1 cellular context compared by ENCODE assay signal in the genomic region with DNA sequence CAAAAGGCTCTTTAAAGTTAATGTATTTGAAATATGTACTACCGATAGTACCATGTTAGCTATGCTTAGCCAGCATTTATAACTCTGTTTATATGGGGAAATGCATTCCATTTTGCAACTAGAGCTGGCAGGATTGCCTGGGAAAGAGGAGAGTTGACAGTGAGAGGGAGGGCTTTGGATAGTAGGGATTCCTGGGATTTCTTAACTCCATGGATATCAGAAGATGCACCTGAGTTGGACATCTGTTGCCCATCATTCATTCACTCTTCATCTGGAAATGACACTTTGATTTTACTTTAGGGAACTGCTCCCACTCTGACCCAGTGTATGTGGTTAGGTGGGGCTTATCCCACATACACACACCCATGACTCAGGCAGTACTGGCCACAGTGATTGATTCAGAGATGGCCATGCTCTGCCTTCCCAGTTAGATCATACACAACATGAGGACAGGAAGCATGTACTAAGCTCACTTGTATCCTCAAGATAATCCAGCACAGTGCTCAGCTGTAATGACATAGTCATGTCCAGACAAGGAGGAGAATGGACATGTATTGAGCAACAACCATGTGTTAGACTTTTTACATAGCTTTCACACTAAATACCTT.
A peak's percentile ranks its signal among the peaks of the same experiment; 100 is the strongest.
TF ChIP-seq lines count a peak whose summit lies in the region.

No MANE protein-coding gene starts in this region.

TF ChIP-seq in K562, 482 proteins besides CTCF, POLR2A, EP300 and RAD21 (continued from another document and continues in another):
- TF ChIP-seq FOXJ2 (tag; IDR thresholded peaks at IDR 0.05) (no peak), RBFOX2 (IDR thresholded peaks at IDR 0.05; ENCODE audit: low read depth, low read length) (no peak), MED1 (CRISPR knock-in tag; IDR thresholded peaks at IDR 0.05; ENCODE audit: borderline replicate concordance) (no peak), ZNF318 (IDR thresholded peaks at IDR 0.05; ENCODE audit: borderline replicate concordance in 1 of 2, low read depth in 1 of 2) (no peak), HES1 (IDR thresholded peaks at IDR 0.05; ENCODE audit: low read depth) (no peak), ZKSCAN1 (IDR thresholded peaks at IDR 0.05; ENCODE audit: low read depth, low read length) (no peak), NCOA1 (IDR thresholded peaks at IDR 0.05; ENCODE audit: low read depth) (no peak), SAFB2 (IDR thresholded peaks at IDR 0.05; ENCODE audit: borderline replicate concordance, low read depth, low read length, severe bottlenecking) (no peak), SIRT6 (IDR thresholded peaks at IDR 0.05; ENCODE audit: low read depth, low read length) (no peak), MYNN (IDR thresholded peaks at IDR 0.05) (no peak), MYNN (CRISPR knock-in tag; IDR thresholded peaks at IDR 0.05) (no peak), TAF15 (IDR thresholded peaks at IDR 0.05; ENCODE audit: low read depth, low read length) (no peak), GATA2 (CRISPR knock-in tag; IDR thresholded peaks at IDR 0.05) (no peak), DACH1 (IDR thresholded peaks at IDR 0.05; ENCODE audit: partially characterized antibody) (no peak), MAFG (tag; conservative IDR thresholded peaks at IDR 0.05) (no peak), ZNF165 (CRISPR knock-in tag; IDR thresholded peaks at IDR 0.05; ENCODE audit: borderline replicate concordance) (no peak), JUND (IDR thresholded peaks at IDR 0.05; ENCODE audit: borderline replicate concordance, low read depth, low read length) (peak; percentile 63), JUND (tag; IDR thresholded peaks at IDR 0.05; ENCODE audit: borderline replicate concordance, low read depth, low read length) (peak; percentile 55; the same call in 1 of the 3 replicates), NR1H2 (CRISPR knock-in tag; IDR thresholded peaks at IDR 0.05) (no peak), SMARCA4 (IDR thresholded peaks at IDR 0.05) (peak; percentile 40; the same call in 1 of the 2 replicates), BDP1 (IDR thresholded peaks at IDR 0.05; ENCODE audit: insufficient read depth, insufficient read length) (no peak), EGR1 (conservative IDR thresholded peaks at IDR 0.05) (no peak), PPARD (CRISPR knock-in tag; IDR thresholded peaks at IDR 0.05) (no peak), ZNF644 (tag; IDR thresholded peaks at IDR 0.05; ENCODE audit: low read depth) (no peak), ELF4 (CRISPR knock-in tag; IDR thresholded peaks at IDR 0.05) (no peak), CREB3L1 (IDR thresholded peaks at IDR 0.05; ENCODE audit: borderline replicate concordance, low read depth) (no peak), NFIC (IDR thresholded peaks at IDR 0.05) (peak; percentile 52; the same call in 1 of the 2 replicates)
- TF ChIP-seq, protein P1, sequence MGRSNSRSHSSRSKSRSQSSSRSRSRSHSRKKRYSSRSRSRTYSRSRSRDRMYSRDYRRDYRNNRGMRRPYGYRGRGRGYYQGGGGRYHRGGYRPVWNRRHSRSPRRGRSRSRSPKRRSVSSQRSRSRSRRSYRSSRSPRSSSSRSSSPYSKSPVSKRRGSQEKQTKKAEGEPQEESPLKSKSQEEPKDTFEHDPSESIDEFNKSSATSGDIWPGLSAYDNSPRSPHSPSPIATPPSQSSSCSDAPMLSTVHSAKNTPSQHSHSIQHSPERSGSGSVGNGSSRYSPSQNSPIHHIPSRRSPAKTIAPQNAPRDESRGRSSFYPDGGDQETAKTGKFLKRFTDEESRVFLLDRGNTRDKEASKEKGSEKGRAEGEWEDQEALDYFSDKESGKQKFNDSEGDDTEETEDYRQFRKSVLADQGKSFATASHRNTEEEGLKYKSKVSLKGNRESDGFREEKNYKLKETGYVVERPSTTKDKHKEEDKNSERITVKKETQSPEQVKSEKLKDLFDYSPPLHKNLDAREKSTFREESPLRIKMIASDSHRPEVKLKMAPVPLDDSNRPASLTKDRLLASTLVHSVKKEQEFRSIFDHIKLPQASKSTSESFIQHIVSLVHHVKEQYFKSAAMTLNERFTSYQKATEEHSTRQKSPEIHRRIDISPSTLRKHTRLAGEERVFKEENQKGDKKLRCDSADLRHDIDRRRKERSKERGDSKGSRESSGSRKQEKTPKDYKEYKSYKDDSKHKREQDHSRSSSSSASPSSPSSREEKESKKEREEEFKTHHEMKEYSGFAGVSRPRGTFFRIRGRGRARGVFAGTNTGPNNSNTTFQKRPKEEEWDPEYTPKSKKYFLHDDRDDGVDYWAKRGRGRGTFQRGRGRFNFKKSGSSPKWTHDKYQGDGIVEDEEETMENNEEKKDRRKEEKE (IDR thresholded peaks at IDR 0.05; ENCODE audit: borderline replicate concordance in 1 of 2, control insufficient read depth in 1 of 2, low read depth in 2 of 2, low read length in 1 of 2), result no peak
- TF ChIP-seq, protein P2, sequence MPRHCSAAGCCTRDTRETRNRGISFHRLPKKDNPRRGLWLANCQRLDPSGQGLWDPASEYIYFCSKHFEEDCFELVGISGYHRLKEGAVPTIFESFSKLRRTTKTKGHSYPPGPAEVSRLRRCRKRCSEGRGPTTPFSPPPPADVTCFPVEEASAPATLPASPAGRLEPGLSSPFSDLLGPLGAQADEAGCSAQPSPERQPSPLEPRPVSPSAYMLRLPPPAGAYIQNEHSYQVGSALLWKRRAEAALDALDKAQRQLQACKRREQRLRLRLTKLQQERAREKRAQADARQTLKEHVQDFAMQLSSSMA (CRISPR knock-in tag; IDR thresholded peaks at IDR 0.05), result no peak
- TF ChIP-seq, protein P3, sequence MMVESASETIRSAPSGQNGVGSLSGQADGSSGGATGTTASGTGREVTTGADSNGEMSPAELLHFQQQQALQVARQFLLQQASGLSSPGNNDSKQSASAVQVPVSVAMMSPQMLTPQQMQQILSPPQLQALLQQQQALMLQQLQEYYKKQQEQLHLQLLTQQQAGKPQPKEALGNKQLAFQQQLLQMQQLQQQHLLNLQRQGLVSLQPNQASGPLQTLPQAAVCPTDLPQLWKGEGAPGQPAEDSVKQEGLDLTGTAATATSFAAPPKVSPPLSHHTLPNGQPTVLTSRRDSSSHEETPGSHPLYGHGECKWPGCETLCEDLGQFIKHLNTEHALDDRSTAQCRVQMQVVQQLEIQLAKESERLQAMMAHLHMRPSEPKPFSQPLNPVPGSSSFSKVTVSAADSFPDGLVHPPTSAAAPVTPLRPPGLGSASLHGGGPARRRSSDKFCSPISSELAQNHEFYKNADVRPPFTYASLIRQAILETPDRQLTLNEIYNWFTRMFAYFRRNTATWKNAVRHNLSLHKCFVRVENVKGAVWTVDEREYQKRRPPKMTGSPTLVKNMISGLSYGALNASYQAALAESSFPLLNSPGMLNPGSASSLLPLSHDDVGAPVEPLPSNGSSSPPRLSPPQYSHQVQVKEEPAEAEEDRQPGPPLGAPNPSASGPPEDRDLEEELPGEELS (CRISPR knock-in tag; IDR thresholded peaks at IDR 0.05; ENCODE audit: borderline replicate concordance), result no peak
- TF ChIP-seq, protein P4, sequence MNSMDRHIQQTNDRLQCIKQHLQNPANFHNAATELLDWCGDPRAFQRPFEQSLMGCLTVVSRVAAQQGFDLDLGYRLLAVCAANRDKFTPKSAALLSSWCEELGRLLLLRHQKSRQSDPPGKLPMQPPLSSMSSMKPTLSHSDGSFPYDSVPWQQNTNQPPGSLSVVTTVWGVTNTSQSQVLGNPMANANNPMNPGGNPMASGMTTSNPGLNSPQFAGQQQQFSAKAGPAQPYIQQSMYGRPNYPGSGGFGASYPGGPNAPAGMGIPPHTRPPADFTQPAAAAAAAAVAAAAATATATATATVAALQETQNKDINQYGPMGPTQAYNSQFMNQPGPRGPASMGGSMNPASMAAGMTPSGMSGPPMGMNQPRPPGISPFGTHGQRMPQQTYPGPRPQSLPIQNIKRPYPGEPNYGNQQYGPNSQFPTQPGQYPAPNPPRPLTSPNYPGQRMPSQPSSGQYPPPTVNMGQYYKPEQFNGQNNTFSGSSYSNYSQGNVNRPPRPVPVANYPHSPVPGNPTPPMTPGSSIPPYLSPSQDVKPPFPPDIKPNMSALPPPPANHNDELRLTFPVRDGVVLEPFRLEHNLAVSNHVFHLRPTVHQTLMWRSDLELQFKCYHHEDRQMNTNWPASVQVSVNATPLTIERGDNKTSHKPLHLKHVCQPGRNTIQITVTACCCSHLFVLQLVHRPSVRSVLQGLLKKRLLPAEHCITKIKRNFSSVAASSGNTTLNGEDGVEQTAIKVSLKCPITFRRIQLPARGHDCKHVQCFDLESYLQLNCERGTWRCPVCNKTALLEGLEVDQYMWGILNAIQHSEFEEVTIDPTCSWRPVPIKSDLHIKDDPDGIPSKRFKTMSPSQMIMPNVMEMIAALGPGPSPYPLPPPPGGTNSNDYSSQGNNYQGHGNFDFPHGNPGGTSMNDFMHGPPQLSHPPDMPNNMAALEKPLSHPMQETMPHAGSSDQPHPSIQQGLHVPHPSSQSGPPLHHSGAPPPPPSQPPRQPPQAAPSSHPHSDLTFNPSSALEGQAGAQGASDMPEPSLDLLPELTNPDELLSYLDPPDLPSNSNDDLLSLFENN (IDR thresholded peaks at IDR 0.05; ENCODE audit: low read depth in 2 of 2, low read length in 2 of 2), result 0 out of 4 replicates have a peak, but pooled peaks of 1 of the 2 experiments have one; percentile 17
- TF ChIP-seq, protein P5, sequence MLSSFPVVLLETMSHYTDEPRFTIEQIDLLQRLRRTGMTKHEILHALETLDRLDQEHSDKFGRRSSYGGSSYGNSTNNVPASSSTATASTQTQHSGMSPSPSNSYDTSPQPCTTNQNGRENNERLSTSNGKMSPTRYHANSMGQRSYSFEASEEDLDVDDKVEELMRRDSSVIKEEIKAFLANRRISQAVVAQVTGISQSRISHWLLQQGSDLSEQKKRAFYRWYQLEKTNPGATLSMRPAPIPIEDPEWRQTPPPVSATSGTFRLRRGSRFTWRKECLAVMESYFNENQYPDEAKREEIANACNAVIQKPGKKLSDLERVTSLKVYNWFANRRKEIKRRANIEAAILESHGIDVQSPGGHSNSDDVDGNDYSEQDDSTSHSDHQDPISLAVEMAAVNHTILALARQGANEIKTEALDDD (IDR thresholded peaks at IDR 0.05), result no peak
